In genomic region chr5:179661647-179662046, GRCh38 we compare ENCODE assay signal across 12 cellular contexts. TPM values are rescaled to one million over a fixed set of nuclear protein-coding genes. Genes with fewer than 3 reads are reported as not detected.
DNase-seq lines count a peak whose midpoint lies in the region; ATAC-seq, FAIRE-seq and TF ChIP-seq lines count a peak whose summit lies in the region.
"Not testable (repeated sequence)": the region's sequence is repeated elsewhere in the genome, so short reads cannot be mapped to it uniquely, and the experiment has no call there.
"Had no signal": no experiment of that assay in that cellular context is flagged by ENCODE, and none has a peak within 500 bp of the region (broad histone marks: within the 10 kb centered on the region; RNA-seq: fewer than 3 reads in every experiment).

No MANE protein-coding gene starts in this region.

- H2AFZ ChIP-seq in HepG2 (ENCODE audit: low read length), result not testable (repeated sequence)

- not testable (repeated sequence) for H3K4me3 ChIP-seq in HepG2 (replicated peaks in 1 of 3; ENCODE audit: insufficient read depth in 1 of 3, low read depth in 2 of 3, low read length in 3 of 3)

- not testable (repeated sequence) for H3K27me3 ChIP-seq in HepG2 (ENCODE audit: control insufficient read depth in 1 of 2, insufficient read depth in 2 of 2, low read length in 2 of 2)

- not testable (repeated sequence) for H3K36me3 ChIP-seq in HepG2 (replicated peaks in 1 of 2; ENCODE audit: control insufficient read depth in 1 of 2, insufficient read depth in 2 of 2, low read length in 2 of 2)

- not testable (repeated sequence) for H3K79me2 ChIP-seq in HepG2 (ENCODE audit: insufficient read depth, low read length)

- H3K4me1 Mint-ChIP-seq in T-helper 17 cell, result not testable (repeated sequence)

- TF ChIP-seq EP300 in HepG2 (IDR thresholded peaks at IDR 0.05; ENCODE audit: low read depth in 2 of 2, low read length in 2 of 2); HepG2 (CRISPR knock-in tag; IDR thresholded peaks at IDR 0.05; ENCODE audit: borderline replicate concordance): not testable (repeated sequence)

- not testable (repeated sequence) for H3K36me3 Mint-ChIP-seq in T-helper 17 cell (ENCODE audit: low read depth)

- in situ Hi-C loops in HepG2 (cut with HindIII; ENCODE audit: extremely low pct_ligation_motif_present, low pct_unique_long_range_greater_than_20kb), result not testable (repeated sequence)

- not testable (repeated sequence) for H3K9me3 ChIP-seq in T-helper 17 cell (ENCODE audit: control insufficient read depth, low read length, poor library complexity, severe bottlenecking); HepG2 (ENCODE audit: low read length)

- not testable (repeated sequence) for FAIRE-seq in HepG2 (lab: Jason Lieb, UNC)

- not testable (repeated sequence) for H3K4me1 ChIP-seq in HepG2 (ENCODE audit: insufficient read depth, low read length)

- not testable (repeated sequence) for H3K27me3 Mint-ChIP-seq in T-helper 17 cell

- CTCF ChIA-PET in HepG2 (lab: Yijun Ruan, JAX; ENCODE audit: low intra/inter-chr PET ratio, low total read pairs), result not testable (repeated sequence)

- not testable (repeated sequence) for TF ChIP-seq RAD21 in HepG2 (CRISPR knock-in tag; IDR thresholded peaks at IDR 0.05)

- H3K27ac ChIP-seq in HepG2 (ENCODE audit: extremely low read length, insufficient read depth, low read length), result not testable (repeated sequence)

- not testable (repeated sequence) for DNase-seq in T-helper 17 cell; HepG2 (ENCODE audit: low spot score)

- not testable (repeated sequence) for H3K27ac Mint-ChIP-seq in T-helper 17 cell

- not testable (repeated sequence) for H3K9ac ChIP-seq in HepG2 (ENCODE audit: insufficient read depth, low read depth, low read length)

- H4K20me1 ChIP-seq in HepG2 (ENCODE audit: insufficient read depth, low read length), result not testable (repeated sequence)

- BruUV-seq in HepG2 (replicated peaks; lab: Mats Ljungman, UMichigan), result not testable (repeated sequence)

- 74% methylated on average over 6 of the region's 6 CpGs for WGBS in HepG2 (ENCODE audit: low lambda C conversion rate)

- intact Hi-C loops in HepG2 (cut with micrococcal nuclease; ENCODE audit: unreplicated experiment), result not testable (repeated sequence)

- not testable (repeated sequence) for ATAC-seq in T-helper 17 cell, HepG2

- H3K4me3 Mint-ChIP-seq in T-helper 17 cell, result peak overlapping the region; percentile 5

- POLR2A ChIA-PET in HepG2 (lab: Yijun Ruan, JAX), result interaction anchor here (0.6 kb wide), 1 partner anchor 20 kb away, joined by 5 read pairs; no protein-coding TSS in a partner anchor

- not testable (repeated sequence) for TF ChIP-seq CTCF in HepG2 (CRISPR knock-in tag; IDR thresholded peaks at IDR 0.05)

- TF ChIP-seq POLR2A in HepG2 (IDR thresholded peaks at IDR 0.05; ENCODE audit: insufficient read depth in 1 of 2, low read depth in 2 of 2, low read length in 2 of 2), result not testable (repeated sequence)

- H3K4me2 ChIP-seq in HepG2 (ENCODE audit: low read depth, low read length), result not testable (repeated sequence)

TF ChIP-seq in HepG2, 621 proteins besides CTCF, POLR2A, EP300 and RAD21 (continues in another document):
- peak; percentile 92 for TF ChIP-seq ZNF770 (CRISPR knock-in tag; IDR thresholded peaks at IDR 0.05)

RNA-seq across cellular contexts. Expression of gene CBY3, which starts 19.2 kb away (rescaled TPM):
- total RNA-seq in T-helper 17 cell, result not detected
- not detected in 2 replicates for total RNA-seq in HepG2 (2016; rRNA removed; fragmentation: Illumina TruSeq; extraction: Trizol)
- total RNA-seq in HepG2 (2016; cell fraction: cytosol; rRNA removed; fragmentation: Illumina TruSeq; extraction: Trizol; ENCODE audit: low read depth), result not detected in 2 replicates
- not detected in 2 replicates for total RNA-seq in HepG2 (2016; cell fraction: insoluble cytoplasmic fraction; rRNA removed; fragmentation: Illumina TruSeq; extraction: Trizol)
- not detected in 2 replicates for total RNA-seq in HepG2 (2016; cell fraction: membrane; rRNA removed; fragmentation: Illumina TruSeq; extraction: Trizol)
- not detected in 2 replicates for total RNA-seq in HepG2 (2016; cell fraction: nucleus; rRNA removed; fragmentation: Illumina TruSeq; extraction: Trizol)
- polyA plus RNA-seq in HepG2 (2011; rRNA removed), result not detected in 2 replicates
- not detected in 2 replicates for polyA plus RNA-seq in HepG2 (2011; cell fraction: cytosol; rRNA removed)
- not detected in 2 replicates for polyA plus RNA-seq in HepG2 (2011; cell fraction: nucleus; rRNA removed)
- polyA plus RNA-seq in HepG2 (2012), result not detected in 2 replicates
- polyA plus RNA-seq in HepG2 (2016; cell fraction: cytosol; fragmentation: Illumina TruSeq; extraction: Trizol; ENCODE audit: low read depth), result not detected in 2 replicates
- not detected in 2 replicates for polyA plus RNA-seq in HepG2 (2016; cell fraction: insoluble cytoplasmic fraction; fragmentation: Illumina TruSeq; extraction: Trizol; ENCODE audit: low read depth)
- not detected in 2 replicates for polyA plus RNA-seq in HepG2 (2016; cell fraction: membrane; fragmentation: Illumina TruSeq; extraction: Trizol; ENCODE audit: low read depth)
- polyA plus RNA-seq in HepG2 (2016; cell fraction: nucleus; fragmentation: Illumina TruSeq; extraction: Trizol; ENCODE audit: insufficient read depth, low read depth), result not detected in 2 replicates
- polyA minus RNA-seq in HepG2 (2011; rRNA and poly(A)+ RNA removed; ENCODE audit: low replicate concordance), result not detected in 2 replicates
- not detected in 2 replicates for polyA minus RNA-seq in HepG2 (2011; cell fraction: cytosol; rRNA and poly(A)+ RNA removed)
- not detected in 2 replicates for polyA minus RNA-seq in HepG2 (2011; cell fraction: nucleus; rRNA and poly(A)+ RNA removed)
- total RNA-seq: A172; A673; Calu3; CD4-positive, CD25-positive, alpha-beta regulatory T cell; Daoy had no signal
- polyA plus RNA-seq: A549; AG04450; BJ; CD14-positive monocyte; CD8-positive, alpha-beta memory T cell had no signal

RNA-seq across cellular contexts. Expression of gene CANX, which starts 37.1 kb away (rescaled TPM):
- total RNA-seq in T-helper 17 cell (100 to 1,000 TPM; 235 to 238 TPM), HepG2 (2016; rRNA removed; fragmentation: Illumina TruSeq; extraction: Trizol) (438 and 680 TPM in 2 replicates)
- 100 and 107 TPM in 2 replicates for total RNA-seq in HepG2 (2016; cell fraction: cytosol; rRNA removed; fragmentation: Illumina TruSeq; extraction: Trizol; ENCODE audit: low read depth)
- 421 and 674 TPM in 2 replicates for total RNA-seq in HepG2 (2016; cell fraction: insoluble cytoplasmic fraction; rRNA removed; fragmentation: Illumina TruSeq; extraction: Trizol)
- total RNA-seq in HepG2 (2016; cell fraction: membrane; rRNA removed; fragmentation: Illumina TruSeq; extraction: Trizol), result 148 and 188 TPM in 2 replicates
- 471 and 534 TPM in 2 replicates for total RNA-seq in HepG2 (2016; cell fraction: nucleus; rRNA removed; fragmentation: Illumina TruSeq; extraction: Trizol)
- 477 and 480 TPM in 2 replicates for polyA plus RNA-seq in HepG2 (2011; rRNA removed)
- 184 and 191 TPM in 2 replicates for polyA plus RNA-seq in HepG2 (2011; cell fraction: cytosol; rRNA removed)
- 51.4 and 85.1 TPM in 2 replicates for polyA plus RNA-seq in HepG2 (2011; cell fraction: nucleus; rRNA removed)
- polyA plus RNA-seq in HepG2 (2012), result 598 and 627 TPM in 2 replicates
- polyA plus RNA-seq in HepG2 (2016; cell fraction: cytosol; fragmentation: Illumina TruSeq; extraction: Trizol; ENCODE audit: low read depth), result 17.9 and 20.7 TPM in 2 replicates
- 280 and 284 TPM in 2 replicates for polyA plus RNA-seq in HepG2 (2016; cell fraction: insoluble cytoplasmic fraction; fragmentation: Illumina TruSeq; extraction: Trizol; ENCODE audit: low read depth)
- polyA plus RNA-seq in HepG2 (2016; cell fraction: membrane; fragmentation: Illumina TruSeq; extraction: Trizol; ENCODE audit: low read depth), result 61.6 and 80.1 TPM in 2 replicates
- 489 and 507 TPM in 2 replicates for polyA plus RNA-seq in HepG2 (2016; cell fraction: nucleus; fragmentation: Illumina TruSeq; extraction: Trizol; ENCODE audit: insufficient read depth, low read depth)
- polyA minus RNA-seq in HepG2 (2011; rRNA and poly(A)+ RNA removed; ENCODE audit: low replicate concordance), result 2,329 and 2,779 TPM in 2 replicates
- polyA minus RNA-seq in HepG2 (2011; cell fraction: cytosol; rRNA and poly(A)+ RNA removed), result 523 and 799 TPM in 2 replicates
- polyA minus RNA-seq in HepG2 (2011; cell fraction: nucleus; rRNA and poly(A)+ RNA removed), result 208 and 359 TPM in 2 replicates

RNA-seq across cellular contexts. Expression of gene HNRNPH1, which starts 38.2 kb away (rescaled TPM):
- 1,000 to 10,000 TPM; 1,923 to 1,994 TPM for total RNA-seq in T-helper 17 cell
- total RNA-seq in HepG2 (2016; rRNA removed; fragmentation: Illumina TruSeq; extraction: Trizol), result 807 and 1,064 TPM in 2 replicates
- 62.0 and 74.9 TPM in 2 replicates for total RNA-seq in HepG2 (2016; cell fraction: cytosol; rRNA removed; fragmentation: Illumina TruSeq; extraction: Trizol; ENCODE audit: low read depth)
- 774 and 1,069 TPM in 2 replicates for total RNA-seq in HepG2 (2016; cell fraction: insoluble cytoplasmic fraction; rRNA removed; fragmentation: Illumina TruSeq; extraction: Trizol)
- total RNA-seq in HepG2 (2016; cell fraction: membrane; rRNA removed; fragmentation: Illumina TruSeq; extraction: Trizol), result 140 and 164 TPM in 2 replicates
- 1,562 and 1,725 TPM in 2 replicates for total RNA-seq in HepG2 (2016; cell fraction: nucleus; rRNA removed; fragmentation: Illumina TruSeq; extraction: Trizol)
- 329 and 382 TPM in 2 replicates for polyA plus RNA-seq in HepG2 (2011; rRNA removed)
- polyA plus RNA-seq in HepG2 (2011; cell fraction: cytosol; rRNA removed), result 90.5 and 96.7 TPM in 2 replicates
- 1,180 and 1,349 TPM in 2 replicates for polyA plus RNA-seq in HepG2 (2011; cell fraction: nucleus; rRNA removed)
- polyA plus RNA-seq in HepG2 (2012), result 483 and 590 TPM in 2 replicates
- polyA plus RNA-seq in HepG2 (2016; cell fraction: cytosol; fragmentation: Illumina TruSeq; extraction: Trizol; ENCODE audit: low read depth), result 35.6 TPM in 2 replicates
- 527 and 548 TPM in 2 replicates for polyA plus RNA-seq in HepG2 (2016; cell fraction: insoluble cytoplasmic fraction; fragmentation: Illumina TruSeq; extraction: Trizol; ENCODE audit: low read depth)
- 79.3 and 80.3 TPM in 2 replicates for polyA plus RNA-seq in HepG2 (2016; cell fraction: membrane; fragmentation: Illumina TruSeq; extraction: Trizol; ENCODE audit: low read depth)
- polyA plus RNA-seq in HepG2 (2016; cell fraction: nucleus; fragmentation: Illumina TruSeq; extraction: Trizol; ENCODE audit: insufficient read depth, low read depth), result 2,398 and 2,412 TPM in 2 replicates
- 416 and 431 TPM in 2 replicates for polyA minus RNA-seq in HepG2 (2011; rRNA and poly(A)+ RNA removed; ENCODE audit: low replicate concordance)
- 259 and 342 TPM in 2 replicates for polyA minus RNA-seq in HepG2 (2011; cell fraction: cytosol; rRNA and poly(A)+ RNA removed)
- polyA minus RNA-seq in HepG2 (2011; cell fraction: nucleus; rRNA and poly(A)+ RNA removed), result 3,243 and 3,756 TPM in 2 replicates
